In genomic region chr6:7108964-7109836, GRCh38 we compare ENCODE assay signal across 8 cellular contexts. TPM values are rescaled to one million over a fixed set of nuclear protein-coding genes. Genes with fewer than 3 reads are reported as not detected.
A peak's percentile ranks its signal among the peaks of the same experiment; 100 is the strongest.
DNase-seq lines count a peak whose midpoint lies in the region; TF ChIP-seq lines count a peak whose summit lies in the region.

No MANE protein-coding gene starts in this region.

- H3K27ac ChIP-seq in iPS-20b (ENCODE audit: low read length) = no peak overlapping the region
- peak overlapping the region; percentile 81 for H3K27ac ChIP-seq in smooth muscle cell (ENCODE audit: low read depth)

- no peak for TF ChIP-seq RAD21 in Ishikawa (IDR thresholded peaks at IDR 0.05; ENCODE audit: low read depth)

- in situ Hi-C loops in T47D (cut with HindIII; ENCODE audit: low pct_unique_long_range_greater_than_20kb, low sequenced_read_pairs) = no loop called here

- peak overlapping the region; percentile 92 for H2AFZ ChIP-seq in smooth muscle cell (ENCODE audit: low read depth)

- peak overlapping the region; percentile 90 for H3K4me3 ChIP-seq in iPS-20b (ENCODE audit: low read length)
- peak overlapping the region; percentile 95 for H3K4me3 ChIP-seq in smooth muscle cell

- peaks cover 59% of the 10 kb centered on the region for H3K79me2 ChIP-seq in smooth muscle cell (ENCODE audit: low read depth)

- peaks cover 69% of the 10 kb centered on the region for H3K27me3 ChIP-seq in iPS-20b (ENCODE audit: insufficient read depth, low read length)
- H3K27me3 ChIP-seq in smooth muscle cell (ENCODE audit: low read depth) = no peaks in the 10 kb centered on the region

- H3K9ac ChIP-seq in iPS-20b (ENCODE audit: low read depth, low read length) (no peak overlapping the region; the same call in 1 of the 2 replicates), smooth muscle cell (ENCODE audit: low read depth) (peak overlapping the region; percentile 40)

- peak; percentile 56 for DNase-seq in ELF-1 (ENCODE audit: low read depth, low spot score)
- DNase-seq in T-helper 2 cell = peak in 4 of 5 experiments; percentile 6 to 56 (median 26)
- peak; percentile 66 to 69 for DNase-seq in T47D (ENCODE audit: low read depth in 1 of 2, low spot score in 1 of 2)
- DNase-seq in smooth muscle cell (lab: John Stamatoyannopoulos, UW; ENCODE audit: unreplicated experiment) = no peak
- no peak for DNase-seq in middle frontal gyrus (ENCODE audit: extremely low spot score, low spot score)
- no peak for DNase-seq in pons (ENCODE audit: low spot score)

- TF ChIP-seq EP300 in Ishikawa (IDR thresholded peaks at IDR 0.05; ENCODE audit: borderline replicate concordance) = no peak

- WGBS in smooth muscle cell (ENCODE audit: low lambda C conversion rate) = 1% methylated on average over 66 of the region's 86 CpGs

- H3K36me3 ChIP-seq in iPS-20b (ENCODE audit: insufficient read depth, low read depth, low read length) = no peaks in the 10 kb centered on the region
- H3K36me3 ChIP-seq in smooth muscle cell (ENCODE audit: low read depth) = no peaks in the 10 kb centered on the region

- H3K9me3 ChIP-seq in iPS-20b (ENCODE audit: insufficient read depth, low read depth, low read length) (no peaks in the 10 kb centered on the region), smooth muscle cell (replicated peaks; ENCODE audit: low read depth) (no peaks in the 10 kb centered on the region)

- peaks cover 50% of the 10 kb centered on the region for H4K20me1 ChIP-seq in smooth muscle cell (ENCODE audit: low read depth)

- H3K4me1 ChIP-seq in iPS-20b (ENCODE audit: insufficient read depth, low read length) = peaks cover 28% of the 10 kb centered on the region
- H3K4me1 ChIP-seq in smooth muscle cell (ENCODE audit: low read depth) = peaks cover 22% of the 10 kb centered on the region

- no peak for TF ChIP-seq CTCF in smooth muscle cell (IDR thresholded peaks at IDR 0.05; ENCODE audit: borderline replicate concordance, insufficient read depth, poor library complexity, severe bottlenecking)

- H3F3A ChIP-seq in smooth muscle cell (ENCODE audit: low read depth) = peaks cover 13% of the 10 kb centered on the region

- H3K4me2 ChIP-seq in smooth muscle cell = peak overlapping the region; percentile 96

TF ChIP-seq in Ishikawa, 13 proteins besides CTCF, POLR2A, EP300 and RAD21:
- TF ChIP-seq ZBTB7A (IDR thresholded peaks at IDR 0.05; ENCODE audit: low read depth) = peak; percentile 67; the same call in 1 of the 2 replicates
- TF ChIP-seq CREB1 (IDR thresholded peaks at IDR 0.05; ENCODE audit: low read depth) = no peak

RNA-seq across cellular contexts. Expression of gene RREB1, which starts 1.4 kb away (rescaled TPM):
- total RNA-seq in smooth muscle cell = 19.8 and 26.1 TPM in 2 replicates
- 13.2 and 17.7 TPM in 2 replicates for polyA plus RNA-seq in smooth muscle cell

Comparison
In these comparisons a context has a peak if more than half of its experiments do, and no peak if none do; other contexts are left out.
1. DNase-seq: peak in ELF-1 (single experiment), T-helper 2 cell (4 of 5) and T47D (2 of 2); none in smooth muscle cell (single experiment), middle frontal gyrus (single experiment) and pons (single experiment).